Comparison of ENCODE assay signal across 8 cellular contexts in the genomic region with DNA sequence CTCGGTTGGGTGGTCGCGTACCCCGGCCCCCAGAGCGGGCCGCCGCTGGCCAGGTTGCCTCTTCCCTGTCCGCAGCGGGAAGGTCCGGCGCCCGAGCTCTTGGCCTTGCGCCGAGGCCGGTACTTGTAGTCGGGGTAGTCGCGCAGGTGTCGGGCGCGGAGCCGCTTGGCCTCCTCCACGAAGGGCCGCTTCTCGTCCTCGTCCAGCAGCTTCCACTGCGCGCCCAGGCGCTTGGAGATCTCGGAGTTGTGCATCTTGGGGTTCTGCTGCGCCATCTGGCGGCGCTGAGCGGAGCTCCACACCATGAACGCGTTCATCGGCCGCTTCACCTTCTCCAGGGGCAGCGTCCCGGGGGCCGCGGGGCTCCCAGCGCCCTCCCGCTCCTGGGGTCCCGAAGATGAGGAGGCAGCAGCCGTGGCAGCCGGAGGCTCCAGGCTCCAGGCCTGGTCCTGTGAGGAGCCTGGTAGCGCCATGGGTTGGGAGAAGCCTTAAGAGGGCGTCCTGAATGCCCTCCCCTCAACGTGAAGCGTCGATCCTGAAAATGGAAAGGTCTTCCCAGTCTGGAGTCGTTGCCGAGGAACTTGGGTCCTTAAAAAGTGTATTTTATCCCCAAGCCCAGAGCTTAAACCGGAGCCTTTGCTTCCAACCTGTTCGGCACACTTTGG. TPM values are rescaled to one million over a fixed set of nuclear protein-coding genes. Genes with fewer than 3 reads are reported as not detected.
A peak's percentile ranks its signal among the peaks of the same experiment; 100 is the strongest.
DNase-seq lines count a peak whose midpoint lies in the region; ATAC-seq, FAIRE-seq and TF ChIP-seq lines count a peak whose summit lies in the region.

No MANE protein-coding gene starts in this region.

- H3K9me3 ChIP-seq in HUES48 (ENCODE audit: control insufficient read depth, insufficient read depth, low read length), result no peaks in the 10 kb centered on the region
- no peaks in the 10 kb centered on the region for H3K9me3 ChIP-seq in ectodermal cell (ENCODE audit: control insufficient read depth, low read length)
- no peaks in the 10 kb centered on the region for H3K9me3 ChIP-seq in HepG2 (ENCODE audit: low read length)

- in situ Hi-C loops in HepG2 (cut with HindIII; ENCODE audit: extremely low pct_ligation_motif_present, low pct_unique_long_range_greater_than_20kb), result loop anchor here (5.0 kb wide), 1 partner anchor 98 kb away; a partner anchor contains a TSS

- H4K20me1 ChIP-seq in HepG2 (ENCODE audit: insufficient read depth, low read length), result no peaks in the 10 kb centered on the region

- WGBS in ectodermal cell, 2 experiments, result 49 to 53% methylated on average over 56 of the region's 56 CpGs
- 99% methylated on average over 52 of the region's 56 CpGs for WGBS in HepG2 (ENCODE audit: low lambda C conversion rate)

- ATAC-seq in HepG2, result no peak

- H3K4me3 Mint-ChIP-seq in activated CD4-positive, alpha-beta memory T cell treated with anti-CD3 and anti-CD28 coated beads, Interleukin-2, amount 10 ng/mL, durations not matched to agents 7 days and 5 days, result no peak overlapping the region

- POLR2A ChIA-PET in activated CD4-positive, alpha-beta memory T cell treated with anti-CD3 and anti-CD28 coated beads, Interleukin-2, amount 10 ng/mL, durations not matched to agents 7 days and 5 days (lab: Charles Lee), result interaction anchor here (1.0 to 2.3 kb wide), 8 partner anchors 9 to 104 kb away, joined by 3 to 17 read pairs (median 4); a partner anchor contains a TSS
- POLR2A ChIA-PET in HepG2 (lab: Yijun Ruan, JAX), result interaction anchor here (1.1 to 1.7 kb wide), 3 partner anchors 10 to 98 kb away, joined by 4 to 5 read pairs (median 4); a partner anchor contains a TSS

- H3K27me3 ChIP-seq in HUES48 (ENCODE audit: control insufficient read depth, insufficient read depth, low read length) (no peaks in the 10 kb centered on the region), ectodermal cell (ENCODE audit: control insufficient read depth, insufficient read depth, low read length, poor library complexity, severe bottlenecking) (no peaks in the 10 kb centered on the region), HepG2 (ENCODE audit: control insufficient read depth in 1 of 2, insufficient read depth in 2 of 2, low read length in 2 of 2) (no peaks in the 10 kb centered on the region; a peak in 1 of 5 replicates)

- H2AFZ ChIP-seq in HepG2 (ENCODE audit: low read length), result no peak overlapping the region

- no peak for TF ChIP-seq CTCF in HepG2 (CRISPR knock-in tag; IDR thresholded peaks at IDR 0.05)

- H3K4me1 Mint-ChIP-seq in activated CD4-positive, alpha-beta memory T cell treated with anti-CD3 and anti-CD28 coated beads, Interleukin-2, amount 10 ng/mL, durations not matched to agents 7 days and 5 days, result peaks cover 22% of the 10 kb centered on the region

- H3K4me1 ChIP-seq in HUES48 (ENCODE audit: control insufficient read depth, insufficient read depth, low read length) (peaks cover 16% of the 10 kb centered on the region), ectodermal cell (ENCODE audit: control insufficient read depth, insufficient read depth, low read length) (peaks cover 29% of the 10 kb centered on the region), HepG2 (ENCODE audit: insufficient read depth, low read length) (peaks cover 13% of the 10 kb centered on the region)

- FAIRE-seq in HepG2 (lab: Jason Lieb, UNC), result no peak

- H3K9me3 Mint-ChIP-seq in activated CD4-positive, alpha-beta memory T cell treated with anti-CD3 and anti-CD28 coated beads, Interleukin-2, amount 10 ng/mL, durations not matched to agents 7 days and 5 days, result no peaks in the 10 kb centered on the region

- no TSS peak for BruUV-seq in HepG2 (replicated peaks; lab: Mats Ljungman, UMichigan)

- H3K4me3 ChIP-seq in HUES48 (ENCODE audit: low read depth, low read length), result peak overlapping the region; percentile 76
- H3K4me3 ChIP-seq in ectodermal cell (ENCODE audit: insufficient read depth, low read depth, low read length), result peak overlapping the region; percentile 38
- H3K4me3 ChIP-seq in HepG2 (replicated peaks in 1 of 3; ENCODE audit: insufficient read depth in 1 of 3, low read depth in 2 of 3, low read length in 3 of 3), result no peak overlapping the region

- H3K27ac ChIP-seq in HUES48 (ENCODE audit: low read depth, low read length) (peak overlapping the region; percentile 96), ectodermal cell (ENCODE audit: insufficient read depth, low read depth, low read length, poor library complexity, severe bottlenecking) (peak overlapping the region; percentile 70), HepG2 (ENCODE audit: extremely low read length, insufficient read depth, low read length) (no peak overlapping the region)

- DNase-seq in AG08395 (ENCODE audit: low spot score) (peak; percentile 85), HepG2 (ENCODE audit: low spot score) (no peak), NCI-H146 treated with DMSO at 0.1 percent for 48 hours (lab: John Stamatoyannopoulos, UW; ENCODE audit: unreplicated experiment) (no peak), GDM1 (lab: John Stamatoyannopoulos, UW) (no peak)
- DNase-seq in activated CD4-positive, alpha-beta memory T cell treated with anti-CD3 and anti-CD28 coated beads, Interleukin-2, amount 10 ng/mL, durations not matched to agents 7 days and 5 days, result peak; percentile 71
- DNase-seq in stimulated activated CD4-positive, alpha-beta T cell treated with anti-CD3 and anti-CD28 coated beads, Interleukin-15, amount 100 ng/mL, for 48 hours (ENCODE audit: low read depth in 2 of 2), result peak; percentile 49 to 52

- no peak for TF ChIP-seq RAD21 in HepG2 (CRISPR knock-in tag; IDR thresholded peaks at IDR 0.05)

- H3K27ac Mint-ChIP-seq in activated CD4-positive, alpha-beta memory T cell treated with anti-CD3 and anti-CD28 coated beads, Interleukin-2, amount 10 ng/mL, durations not matched to agents 7 days and 5 days, result peak overlapping the region; percentile 26

- H3K36me3 ChIP-seq in HUES48 (ENCODE audit: control insufficient read depth, insufficient read depth, low read length) (peaks cover 53% of the 10 kb centered on the region), ectodermal cell (ENCODE audit: control insufficient read depth, insufficient read depth, low read length) (peaks cover 42% of the 10 kb centered on the region), HepG2 (replicated peaks in 1 of 2; ENCODE audit: control insufficient read depth in 1 of 2, insufficient read depth in 2 of 2, low read length in 2 of 2) (peaks cover 24 to 54% of the 10 kb centered on the region in 2 experiments)

- CTCF ChIA-PET in activated CD4-positive, alpha-beta memory T cell treated with anti-CD3 and anti-CD28 coated beads, Interleukin-2, amount 10 ng/mL, durations not matched to agents 7 days and 5 days (lab: Charles Lee), result interaction anchor here (0.6 to 2.4 kb wide), 26 partner anchors 9 to 253 kb away, joined by 3 to 24 read pairs (median 4); a partner anchor contains a TSS
- CTCF ChIA-PET in HepG2 (lab: Yijun Ruan, JAX; ENCODE audit: low intra/inter-chr PET ratio, low total read pairs), result no interaction called here

- TF ChIP-seq EP300 in HepG2 (IDR thresholded peaks at IDR 0.05; ENCODE audit: low read depth in 2 of 2, low read length in 2 of 2), result no peak
- no peak for TF ChIP-seq EP300 in HepG2 (CRISPR knock-in tag; IDR thresholded peaks at IDR 0.05; ENCODE audit: borderline replicate concordance)

- intact Hi-C loops in HepG2 (cut with micrococcal nuclease; ENCODE audit: unreplicated experiment), result no loop called here

- H3K79me2 ChIP-seq in HepG2 (ENCODE audit: insufficient read depth, low read length), result peaks cover 7% of the 10 kb centered on the region

- no peak for TF ChIP-seq POLR2A in HepG2 (IDR thresholded peaks at IDR 0.05; ENCODE audit: insufficient read depth in 1 of 2, low read depth in 2 of 2, low read length in 2 of 2)

- peaks cover 58% of the 10 kb centered on the region for H3K36me3 Mint-ChIP-seq in activated CD4-positive, alpha-beta memory T cell treated with anti-CD3 and anti-CD28 coated beads, Interleukin-2, amount 10 ng/mL, durations not matched to agents 7 days and 5 days (ENCODE audit: low read depth)

- H3K9ac ChIP-seq in HUES48 (ENCODE audit: low read depth, low read length) (peak overlapping the region; percentile 61), HepG2 (ENCODE audit: insufficient read depth, low read depth, low read length) (no peak overlapping the region)

- H3K4me2 ChIP-seq in HepG2 (ENCODE audit: low read depth, low read length), result no peak overlapping the region

- H3K27me3 Mint-ChIP-seq in activated CD4-positive, alpha-beta memory T cell treated with anti-CD3 and anti-CD28 coated beads, Interleukin-2, amount 10 ng/mL, durations not matched to agents 7 days and 5 days, result no peaks in the 10 kb centered on the region

RNA-seq across cellular contexts. Expression of a gene that starts 0.6 kb away (rescaled TPM):
- under 1 TPM; 0.30 to 0.40 TPM for total RNA-seq in activated CD4-positive, alpha-beta memory T cell treated with anti-CD3 and anti-CD28 coated beads, Interleukin-2, amount 10 ng/mL, durations not matched to agents 7 days and 5 days
- 9.3 TPM for polyA plus RNA-seq in ectodermal cell (2013, experiment 1 of 4)
- 16.2 TPM for polyA plus RNA-seq in ectodermal cell (2013, experiment 2 of 4)
- polyA plus RNA-seq in ectodermal cell (2013, experiment 3 of 4), result 6.7 TPM
- 9.2 TPM for polyA plus RNA-seq in ectodermal cell (2013, experiment 4 of 4)
- total RNA-seq in HepG2 (2016; rRNA removed; fragmentation: Illumina TruSeq; extraction: Trizol), result 0.18 TPM in 1 of 2 replicates, not detected in the other
- not detected in 2 replicates for total RNA-seq in HepG2 (2016; cell fraction: cytosol; rRNA removed; fragmentation: Illumina TruSeq; extraction: Trizol; ENCODE audit: low read depth)
- total RNA-seq in HepG2 (2016; cell fraction: insoluble cytoplasmic fraction; rRNA removed; fragmentation: Illumina TruSeq; extraction: Trizol), result 0.22 TPM in 1 of 2 replicates, not detected in the other
- total RNA-seq in HepG2 (2016; cell fraction: membrane; rRNA removed; fragmentation: Illumina TruSeq; extraction: Trizol), result not detected in 2 replicates
- 0.37 TPM in 1 of 2 replicates, not detected in the other for total RNA-seq in HepG2 (2016; cell fraction: nucleus; rRNA removed; fragmentation: Illumina TruSeq; extraction: Trizol)
- 0.07 and 0.17 TPM in 2 replicates for polyA plus RNA-seq in HepG2 (2011; rRNA removed)
- polyA plus RNA-seq in HepG2 (2011; cell fraction: cytosol; rRNA removed), result 0.04 TPM in 1 of 2 replicates, not detected in the other
- polyA plus RNA-seq in HepG2 (2011; cell fraction: nucleus; rRNA removed), result 0.54 and 0.63 TPM in 2 replicates
- polyA plus RNA-seq in HepG2 (2012), result 0.44 and 0.63 TPM in 2 replicates
- 0.17 TPM in 1 of 2 replicates, not detected in the other for polyA plus RNA-seq in HepG2 (2016; cell fraction: cytosol; fragmentation: Illumina TruSeq; extraction: Trizol; ENCODE audit: low read depth)
- not detected in 2 replicates for polyA plus RNA-seq in HepG2 (2016; cell fraction: insoluble cytoplasmic fraction; fragmentation: Illumina TruSeq; extraction: Trizol; ENCODE audit: low read depth)
- not detected in 2 replicates for polyA plus RNA-seq in HepG2 (2016; cell fraction: membrane; fragmentation: Illumina TruSeq; extraction: Trizol; ENCODE audit: low read depth)
- polyA plus RNA-seq in HepG2 (2016; cell fraction: nucleus; fragmentation: Illumina TruSeq; extraction: Trizol; ENCODE audit: insufficient read depth, low read depth), result 0.68 and 1.3 TPM in 2 replicates
- 0.44 TPM in 1 of 2 replicates, not detected in the other for polyA minus RNA-seq in HepG2 (2011; rRNA and poly(A)+ RNA removed; ENCODE audit: low replicate concordance)
- not detected in 2 replicates for polyA minus RNA-seq in HepG2 (2011; cell fraction: cytosol; rRNA and poly(A)+ RNA removed)
- polyA minus RNA-seq in HepG2 (2011; cell fraction: nucleus; rRNA and poly(A)+ RNA removed), result 0.62 TPM in 1 of 2 replicates, not detected in the other

RNA-seq across cellular contexts. Expression of a gene that starts 5.7 kb away (rescaled TPM):
- 10 to 100 TPM; 54.1 to 58.6 TPM for total RNA-seq in activated CD4-positive, alpha-beta memory T cell treated with anti-CD3 and anti-CD28 coated beads, Interleukin-2, amount 10 ng/mL, durations not matched to agents 7 days and 5 days
- 78.2 TPM for polyA plus RNA-seq in ectodermal cell (2013, experiment 1 of 4)
- polyA plus RNA-seq in ectodermal cell (2013, experiment 2 of 4), result 86.0 TPM
- polyA plus RNA-seq in ectodermal cell (2013, experiment 3 of 4), result 49.9 TPM
- 64.9 TPM for polyA plus RNA-seq in ectodermal cell (2013, experiment 4 of 4)
- 59.5 and 112 TPM in 2 replicates for total RNA-seq in HepG2 (2016; rRNA removed; fragmentation: Illumina TruSeq; extraction: Trizol)
- total RNA-seq in HepG2 (2016; cell fraction: cytosol; rRNA removed; fragmentation: Illumina TruSeq; extraction: Trizol; ENCODE audit: low read depth), result 17.5 and 21.1 TPM in 2 replicates
- total RNA-seq in HepG2 (2016; cell fraction: insoluble cytoplasmic fraction; rRNA removed; fragmentation: Illumina TruSeq; extraction: Trizol), result 62.6 and 101 TPM in 2 replicates
- 24.3 and 28.7 TPM in 2 replicates for total RNA-seq in HepG2 (2016; cell fraction: membrane; rRNA removed; fragmentation: Illumina TruSeq; extraction: Trizol)
- 84.0 and 86.6 TPM in 2 replicates for total RNA-seq in HepG2 (2016; cell fraction: nucleus; rRNA removed; fragmentation: Illumina TruSeq; extraction: Trizol)
- polyA plus RNA-seq in HepG2 (2011; rRNA removed), result 127 and 167 TPM in 2 replicates
- polyA plus RNA-seq in HepG2 (2011; cell fraction: cytosol; rRNA removed), result 188 and 194 TPM in 2 replicates
- 91.5 and 103 TPM in 2 replicates for polyA plus RNA-seq in HepG2 (2011; cell fraction: nucleus; rRNA removed)
- polyA plus RNA-seq in HepG2 (2012), result 56.7 and 59.6 TPM in 2 replicates
- polyA plus RNA-seq in HepG2 (2016; cell fraction: cytosol; fragmentation: Illumina TruSeq; extraction: Trizol; ENCODE audit: low read depth), result 12.2 and 12.9 TPM in 2 replicates
- 73.5 and 77.4 TPM in 2 replicates for polyA plus RNA-seq in HepG2 (2016; cell fraction: insoluble cytoplasmic fraction; fragmentation: Illumina TruSeq; extraction: Trizol; ENCODE audit: low read depth)
- polyA plus RNA-seq in HepG2 (2016; cell fraction: membrane; fragmentation: Illumina TruSeq; extraction: Trizol; ENCODE audit: low read depth), result 22.9 and 23.5 TPM in 2 replicates
- 172 and 177 TPM in 2 replicates for polyA plus RNA-seq in HepG2 (2016; cell fraction: nucleus; fragmentation: Illumina TruSeq; extraction: Trizol; ENCODE audit: insufficient read depth, low read depth)
- 205 and 272 TPM in 2 replicates for polyA minus RNA-seq in HepG2 (2011; rRNA and poly(A)+ RNA removed; ENCODE audit: low replicate concordance)
- 31.8 and 40.4 TPM in 2 replicates for polyA minus RNA-seq in HepG2 (2011; cell fraction: cytosol; rRNA and poly(A)+ RNA removed)
- polyA minus RNA-seq in HepG2 (2011; cell fraction: nucleus; rRNA and poly(A)+ RNA removed), result 30.7 and 35.3 TPM in 2 replicates

RNA-seq across cellular contexts. Expression of a gene that starts 9.9 kb away (rescaled TPM):
- 10 to 100 TPM; 34.5 to 36.0 TPM for total RNA-seq in activated CD4-positive, alpha-beta memory T cell treated with anti-CD3 and anti-CD28 coated beads, Interleukin-2, amount 10 ng/mL, durations not matched to agents 7 days and 5 days
- polyA plus RNA-seq in ectodermal cell (2013, experiment 1 of 4), result not detected
- polyA plus RNA-seq in ectodermal cell (2013, experiment 2 of 4), result not detected
- polyA plus RNA-seq in ectodermal cell (2013, experiment 3 of 4), result 0.27 TPM
- not detected for polyA plus RNA-seq in ectodermal cell (2013, experiment 4 of 4)
- 4.1 and 10.3 TPM in 2 replicates for total RNA-seq in HepG2 (2016; rRNA removed; fragmentation: Illumina TruSeq; extraction: Trizol)
- total RNA-seq in HepG2 (2016; cell fraction: cytosol; rRNA removed; fragmentation: Illumina TruSeq; extraction: Trizol; ENCODE audit: low read depth), result 6.3 and 6.7 TPM in 2 replicates
- total RNA-seq in HepG2 (2016; cell fraction: insoluble cytoplasmic fraction; rRNA removed; fragmentation: Illumina TruSeq; extraction: Trizol), result 3.2 and 7.8 TPM in 2 replicates
- 7.2 and 7.7 TPM in 2 replicates for total RNA-seq in HepG2 (2016; cell fraction: membrane; rRNA removed; fragmentation: Illumina TruSeq; extraction: Trizol)
- 3.2 and 9.0 TPM in 2 replicates for total RNA-seq in HepG2 (2016; cell fraction: nucleus; rRNA removed; fragmentation: Illumina TruSeq; extraction: Trizol)
- 104 and 124 TPM in 2 replicates for polyA plus RNA-seq in HepG2 (2011; rRNA removed)
- 69.4 and 81.9 TPM in 2 replicates for polyA plus RNA-seq in HepG2 (2011; cell fraction: cytosol; rRNA removed)
- 15.4 and 16.3 TPM in 2 replicates for polyA plus RNA-seq in HepG2 (2011; cell fraction: nucleus; rRNA removed)
- polyA plus RNA-seq in HepG2 (2012), result 26.8 and 35.7 TPM in 2 replicates
- 16.5 and 18.7 TPM in 2 replicates for polyA plus RNA-seq in HepG2 (2016; cell fraction: cytosol; fragmentation: Illumina TruSeq; extraction: Trizol; ENCODE audit: low read depth)
- polyA plus RNA-seq in HepG2 (2016; cell fraction: insoluble cytoplasmic fraction; fragmentation: Illumina TruSeq; extraction: Trizol; ENCODE audit: low read depth), result 17.2 and 20.1 TPM in 2 replicates
- 24.5 and 25.8 TPM in 2 replicates for polyA plus RNA-seq in HepG2 (2016; cell fraction: membrane; fragmentation: Illumina TruSeq; extraction: Trizol; ENCODE audit: low read depth)
- 16.1 and 21.1 TPM in 2 replicates for polyA plus RNA-seq in HepG2 (2016; cell fraction: nucleus; fragmentation: Illumina TruSeq; extraction: Trizol; ENCODE audit: insufficient read depth, low read depth)
- polyA minus RNA-seq in HepG2 (2011; rRNA and poly(A)+ RNA removed; ENCODE audit: low replicate concordance), result 12.6 and 26.1 TPM in 2 replicates
- polyA minus RNA-seq in HepG2 (2011; cell fraction: cytosol; rRNA and poly(A)+ RNA removed), result 7.6 and 9.9 TPM in 2 replicates
- polyA minus RNA-seq in HepG2 (2011; cell fraction: nucleus; rRNA and poly(A)+ RNA removed), result 4.6 and 6.2 TPM in 2 replicates

RNA-seq across cellular contexts. Expression of a gene that starts 25.4 kb away (rescaled TPM):
- total RNA-seq in activated CD4-positive, alpha-beta memory T cell treated with anti-CD3 and anti-CD28 coated beads, Interleukin-2, amount 10 ng/mL, durations not matched to agents 7 days and 5 days, result 10 to 100 TPM; 30.4 to 31.2 TPM
- polyA plus RNA-seq in ectodermal cell (2013, experiment 1 of 4), result 50.0 TPM
- polyA plus RNA-seq in ectodermal cell (2013, experiment 2 of 4), result 52.5 TPM
- 32.9 TPM for polyA plus RNA-seq in ectodermal cell (2013, experiment 3 of 4)
- 41.1 TPM for polyA plus RNA-seq in ectodermal cell (2013, experiment 4 of 4)
- total RNA-seq in HepG2 (2016; rRNA removed; fragmentation: Illumina TruSeq; extraction: Trizol), result 13.4 and 24.4 TPM in 2 replicates
- 6.3 and 7.1 TPM in 2 replicates for total RNA-seq in HepG2 (2016; cell fraction: cytosol; rRNA removed; fragmentation: Illumina TruSeq; extraction: Trizol; ENCODE audit: low read depth)
- total RNA-seq in HepG2 (2016; cell fraction: insoluble cytoplasmic fraction; rRNA removed; fragmentation: Illumina TruSeq; extraction: Trizol), result 12.8 and 25.4 TPM in 2 replicates
- 9.9 and 10.9 TPM in 2 replicates for total RNA-seq in HepG2 (2016; cell fraction: membrane; rRNA removed; fragmentation: Illumina TruSeq; extraction: Trizol)
- 20.2 and 24.7 TPM in 2 replicates for total RNA-seq in HepG2 (2016; cell fraction: nucleus; rRNA removed; fragmentation: Illumina TruSeq; extraction: Trizol)
- 20.9 and 26.8 TPM in 2 replicates for polyA plus RNA-seq in HepG2 (2011; rRNA removed)
- 16.0 and 22.3 TPM in 2 replicates for polyA plus RNA-seq in HepG2 (2011; cell fraction: cytosol; rRNA removed)
- 53.5 and 56.2 TPM in 2 replicates for polyA plus RNA-seq in HepG2 (2011; cell fraction: nucleus; rRNA removed)
- 10.9 and 14.6 TPM in 2 replicates for polyA plus RNA-seq in HepG2 (2012)
- polyA plus RNA-seq in HepG2 (2016; cell fraction: cytosol; fragmentation: Illumina TruSeq; extraction: Trizol; ENCODE audit: low read depth), result 3.1 and 4.5 TPM in 2 replicates
- polyA plus RNA-seq in HepG2 (2016; cell fraction: insoluble cytoplasmic fraction; fragmentation: Illumina TruSeq; extraction: Trizol; ENCODE audit: low read depth), result 10.7 and 14.4 TPM in 2 replicates
- polyA plus RNA-seq in HepG2 (2016; cell fraction: membrane; fragmentation: Illumina TruSeq; extraction: Trizol; ENCODE audit: low read depth), result 7.1 and 8.8 TPM in 2 replicates
- 49.5 and 50.2 TPM in 2 replicates for polyA plus RNA-seq in HepG2 (2016; cell fraction: nucleus; fragmentation: Illumina TruSeq; extraction: Trizol; ENCODE audit: insufficient read depth, low read depth)
- polyA minus RNA-seq in HepG2 (2011; rRNA and poly(A)+ RNA removed; ENCODE audit: low replicate concordance), result 43.6 and 137 TPM in 2 replicates
- polyA minus RNA-seq in HepG2 (2011; cell fraction: cytosol; rRNA and poly(A)+ RNA removed), result 10.3 and 12.8 TPM in 2 replicates
- polyA minus RNA-seq in HepG2 (2011; cell fraction: nucleus; rRNA and poly(A)+ RNA removed), result 14.9 and 15.8 TPM in 2 replicates

RNA-seq across cellular contexts. Expression of a gene that starts 27.6 kb away (rescaled TPM):
- total RNA-seq in activated CD4-positive, alpha-beta memory T cell treated with anti-CD3 and anti-CD28 coated beads, Interleukin-2, amount 10 ng/mL, durations not matched to agents 7 days and 5 days, result 10 to 100 TPM; 37.6 to 39.9 TPM
- 80.1 TPM for polyA plus RNA-seq in ectodermal cell (2013, experiment 1 of 4)
- 91.7 TPM for polyA plus RNA-seq in ectodermal cell (2013, experiment 2 of 4)
- 62.8 TPM for polyA plus RNA-seq in ectodermal cell (2013, experiment 3 of 4)
- 76.9 TPM for polyA plus RNA-seq in ectodermal cell (2013, experiment 4 of 4)
- 64.5 and 75.4 TPM in 2 replicates for total RNA-seq in HepG2 (2016; rRNA removed; fragmentation: Illumina TruSeq; extraction: Trizol)
- total RNA-seq in HepG2 (2016; cell fraction: cytosol; rRNA removed; fragmentation: Illumina TruSeq; extraction: Trizol; ENCODE audit: low read depth), result 46.1 and 48.3 TPM in 2 replicates
- 67.8 and 80.2 TPM in 2 replicates for total RNA-seq in HepG2 (2016; cell fraction: insoluble cytoplasmic fraction; rRNA removed; fragmentation: Illumina TruSeq; extraction: Trizol)
- total RNA-seq in HepG2 (2016; cell fraction: membrane; rRNA removed; fragmentation: Illumina TruSeq; extraction: Trizol), result 96.7 and 98.4 TPM in 2 replicates
- total RNA-seq in HepG2 (2016; cell fraction: nucleus; rRNA removed; fragmentation: Illumina TruSeq; extraction: Trizol), result 31.6 and 38.4 TPM in 2 replicates
- 55.8 and 57.3 TPM in 2 replicates for polyA plus RNA-seq in HepG2 (2011; rRNA removed)
- 51.2 and 51.8 TPM in 2 replicates for polyA plus RNA-seq in HepG2 (2011; cell fraction: cytosol; rRNA removed)
- 36.5 and 39.7 TPM in 2 replicates for polyA plus RNA-seq in HepG2 (2011; cell fraction: nucleus; rRNA removed)
- polyA plus RNA-seq in HepG2 (2012), result 20.5 and 25.7 TPM in 2 replicates
- 29.8 and 32.5 TPM in 2 replicates for polyA plus RNA-seq in HepG2 (2016; cell fraction: cytosol; fragmentation: Illumina TruSeq; extraction: Trizol; ENCODE audit: low read depth)
- 66.8 and 75.8 TPM in 2 replicates for polyA plus RNA-seq in HepG2 (2016; cell fraction: insoluble cytoplasmic fraction; fragmentation: Illumina TruSeq; extraction: Trizol; ENCODE audit: low read depth)
- polyA plus RNA-seq in HepG2 (2016; cell fraction: membrane; fragmentation: Illumina TruSeq; extraction: Trizol; ENCODE audit: low read depth), result 81.7 and 87.7 TPM in 2 replicates
- polyA plus RNA-seq in HepG2 (2016; cell fraction: nucleus; fragmentation: Illumina TruSeq; extraction: Trizol; ENCODE audit: insufficient read depth, low read depth), result 52.7 and 61.4 TPM in 2 replicates
- 67.9 and 190 TPM in 2 replicates for polyA minus RNA-seq in HepG2 (2011; rRNA and poly(A)+ RNA removed; ENCODE audit: low replicate concordance)
- polyA minus RNA-seq in HepG2 (2011; cell fraction: cytosol; rRNA and poly(A)+ RNA removed), result 26.8 and 29.3 TPM in 2 replicates
- polyA minus RNA-seq in HepG2 (2011; cell fraction: nucleus; rRNA and poly(A)+ RNA removed), result 19.1 and 20.5 TPM in 2 replicates

Comparison
In these comparisons a context has a peak if more than half of its experiments do, and no peak if none do; other contexts are left out.
1. DNase-seq: peak in AG08395 (single experiment), activated CD4-positive, alpha-beta memory T cell treated with anti-CD3 and anti-CD28 coated beads, Interleukin-2, amount 10 ng/mL, durations not matched to agents 7 days and 5 days (single experiment) and stimulated activated CD4-positive, alpha-beta T cell treated with anti-CD3 and anti-CD28 coated beads, Interleukin-15, amount 100 ng/mL, for 48 hours (2 of 2); none in HepG2 (single experiment), NCI-H146 treated with DMSO at 0.1 percent for 48 hours (single experiment) and GDM1 (single experiment).
2. H3K4me3 ChIP-seq: peak in HUES48 (single experiment) and ectodermal cell (single experiment); none in HepG2 (0 of 3).